Comparison of ENCODE assay signal across 8 cellular contexts in genomic region chr2:37636209-37637077, GRCh38. TPM values are rescaled to one million over a fixed set of nuclear protein-coding genes. Genes with fewer than 3 reads are reported as not detected.
DNase-seq lines count a peak whose midpoint lies in the region; ATAC-seq lines count a peak whose summit lies in the region.

No MANE protein-coding gene starts in this region.

- H3K36me3 Mint-ChIP-seq in activated T-cell treated with anti-CD3 and anti-CD28 coated beads, Interleukin-2, amount 50 U/mL, for 72 hours (ENCODE audit: insufficient read depth in 2 of 2) = peaks cover 2 to 11% of the 10 kb centered on the region in 2 donors
- peaks cover 8% of the 10 kb centered on the region for H3K36me3 Mint-ChIP-seq in activated naive CD8-positive, alpha-beta T cell treated with anti-CD3 and anti-CD28 coated beads, Interleukin-2, amount 10 ng/mL, durations not matched to agents 7 days and 5 days

- DNase-seq in activated T-cell treated with anti-CD3 and anti-CD28 coated beads, Interleukin-2, amount 50 U/mL, for 72 hours = no peak
- DNase-seq in activated T-cell treated with anti-CD3 and anti-CD28 coated beads, Interleukin-2, amount 50 U/mL, for 48 hours = no peak
- no peak for DNase-seq in activated naive CD8-positive, alpha-beta T cell treated with anti-CD3 and anti-CD28 coated beads, Interleukin-2, amount 10 ng/mL, durations not matched to agents 7 days and 5 days
- DNase-seq in stimulated activated naive CD8-positive, alpha-beta T cell treated with anti-CD3 and anti-CD28 coated beads, Interleukin-15, amount 100 ng/mL, for 72 hours = no peak
- DNase-seq in OCI-M1 (lab: John Stamatoyannopoulos, UW) (no peak), NCI-H226 (no peak)

- H3K4me3 Mint-ChIP-seq in activated T-cell treated with anti-CD3 and anti-CD28 coated beads, Interleukin-2, amount 50 U/mL, for 72 hours = peak overlapping the region; percentile 52 to 66
- no peak overlapping the region for H3K4me3 Mint-ChIP-seq in activated naive CD8-positive, alpha-beta T cell treated with anti-CD3 and anti-CD28 coated beads, Interleukin-2, amount 10 ng/mL, durations not matched to agents 7 days and 5 days
- peak overlapping the region; percentile 5 to 25 for H3K4me3 Mint-ChIP-seq in stimulated activated naive CD8-positive, alpha-beta T cell treated with anti-CD3 and anti-CD28 coated beads, Interleukin-15, amount 100 ng/mL, for 72 hours

- peaks cover 65% of the 10 kb centered on the region for H3K4me1 Mint-ChIP-seq in activated T-cell treated with anti-CD3 and anti-CD28 coated beads, Interleukin-2, amount 50 U/mL, for 72 hours (ENCODE audit: low read depth)
- H3K4me1 Mint-ChIP-seq in activated naive CD8-positive, alpha-beta T cell treated with anti-CD3 and anti-CD28 coated beads, Interleukin-2, amount 10 ng/mL, durations not matched to agents 7 days and 5 days = peaks cover 31% of the 10 kb centered on the region
- peaks cover 50% of the 10 kb centered on the region for H3K4me1 Mint-ChIP-seq in stimulated activated naive CD8-positive, alpha-beta T cell treated with anti-CD3 and anti-CD28 coated beads, Interleukin-15, amount 100 ng/mL, for 72 hours

- no peaks in the 10 kb centered on the region for H3K27me3 Mint-ChIP-seq in activated T-cell treated with anti-CD3 and anti-CD28 coated beads, Interleukin-2, amount 50 U/mL, for 72 hours (ENCODE audit: low read depth)
- no peaks in the 10 kb centered on the region for H3K27me3 Mint-ChIP-seq in activated naive CD8-positive, alpha-beta T cell treated with anti-CD3 and anti-CD28 coated beads, Interleukin-2, amount 10 ng/mL, durations not matched to agents 7 days and 5 days
- H3K27me3 Mint-ChIP-seq in stimulated activated naive CD8-positive, alpha-beta T cell treated with anti-CD3 and anti-CD28 coated beads, Interleukin-15, amount 100 ng/mL, for 72 hours = no peaks in the 10 kb centered on the region

- ATAC-seq in activated T-cell treated with anti-CD3 and anti-CD28 coated beads, Interleukin-2, amount 50 U/mL, for 72 hours (replicated peaks in 1 of 2) = no peak
- peak; percentile 7 for ATAC-seq in HG03025 (IDR thresholded peaks at IDR 0.05; ENCODE audit: low FRiP score, unreplicated experiment)
- no peak for ATAC-seq in activated naive CD8-positive, alpha-beta T cell treated with anti-CD3 and anti-CD28 coated beads, Interleukin-2, amount 10 ng/mL, durations not matched to agents 7 days and 5 days (ENCODE audit: low read depth)
- ATAC-seq in stimulated activated naive CD8-positive, alpha-beta T cell treated with anti-CD3 and anti-CD28 coated beads, Interleukin-15, amount 100 ng/mL, for 72 hours = no peak
- ATAC-seq in HG03432 (IDR thresholded peaks at IDR 0.05; ENCODE audit: unreplicated experiment) = no peak

- POLR2A ChIA-PET in activated naive CD8-positive, alpha-beta T cell treated with anti-CD3 and anti-CD28 coated beads, Interleukin-2, amount 10 ng/mL, durations not matched to agents 7 days and 5 days (lab: Charles Lee) = no interaction called here

- H3K27ac Mint-ChIP-seq in activated T-cell treated with anti-CD3 and anti-CD28 coated beads, Interleukin-2, amount 50 U/mL, for 72 hours = peak overlapping the region; percentile 61
- peak overlapping the region; percentile 65 for H3K27ac Mint-ChIP-seq in activated naive CD8-positive, alpha-beta T cell treated with anti-CD3 and anti-CD28 coated beads, Interleukin-2, amount 10 ng/mL, durations not matched to agents 7 days and 5 days
- peak overlapping the region; percentile 54 to 87 for H3K27ac Mint-ChIP-seq in stimulated activated naive CD8-positive, alpha-beta T cell treated with anti-CD3 and anti-CD28 coated beads, Interleukin-15, amount 100 ng/mL, for 72 hours

- peaks cover 0 to 1% of the 10 kb centered on the region in 2 donors for H3K9me3 Mint-ChIP-seq in activated T-cell treated with anti-CD3 and anti-CD28 coated beads, Interleukin-2, amount 50 U/mL, for 72 hours
- H3K9me3 Mint-ChIP-seq in activated naive CD8-positive, alpha-beta T cell treated with anti-CD3 and anti-CD28 coated beads, Interleukin-2, amount 10 ng/mL, durations not matched to agents 7 days and 5 days = no peaks in the 10 kb centered on the region
- H3K9me3 Mint-ChIP-seq in stimulated activated naive CD8-positive, alpha-beta T cell treated with anti-CD3 and anti-CD28 coated beads, Interleukin-15, amount 100 ng/mL, for 72 hours = no peaks in the 10 kb centered on the region

RNA-seq across cellular contexts. Expression of gene CDC42EP3, which starts 35.0 kb away (rescaled TPM):
- total RNA-seq in activated T-cell treated with anti-CD3 and anti-CD28 coated beads, Interleukin-2, amount 50 U/mL, for 72 hours = 10 to 100 TPM; 27.0 to 28.9 TPM
- 10 to 100 TPM; 39.5 to 40.1 TPM for total RNA-seq in activated naive CD8-positive, alpha-beta T cell treated with anti-CD3 and anti-CD28 coated beads, Interleukin-2, amount 10 ng/mL, durations not matched to agents 7 days and 5 days
